In genomic region chr16:11200523-11201063, GRCh38 we compare ENCODE assay signal across 27 cellular contexts. TPM values are rescaled to one million over a fixed set of nuclear protein-coding genes. Genes with fewer than 3 reads are reported as not detected.
A peak's percentile ranks its signal among the peaks of the same experiment; 100 is the strongest.
DNase-seq lines count a peak whose midpoint lies in the region; ATAC-seq, FAIRE-seq and TF ChIP-seq lines count a peak whose summit lies in the region.
"Had no signal": no experiment of that assay in that cellular context is flagged by ENCODE, and none has a peak within 500 bp of the region (broad histone marks: within the 10 kb centered on the region; RNA-seq: fewer than 3 reads in every experiment).

No MANE protein-coding gene starts in this region.

- CTCF ChIA-PET in GM12878 (lab: Yijun Ruan, JAX): interaction anchor here (0.7 to 1.8 kb wide), 5 partner anchors 17 to 229 kb away, joined by 3 to 5 read pairs (median 4); partner anchors contain the start of gene SOCS1

- no peak for TF ChIP-seq RAD21 in GM12878 (IDR thresholded peaks at IDR 0.05; ENCODE audit: insufficient read depth, low read depth, low read length)

- H3K36me3 Mint-ChIP-seq in GM23338 (ENCODE audit: low read depth) (no peaks in the 10 kb centered on the region), neural progenitor cell (no peaks in the 10 kb centered on the region)

- H4K20me1 ChIP-seq in BLaER1 treated with 17β-estradiol and CSF1 and Interleukin-3, amounts not matched to agents 10 nM and 100 nM: no peaks in the 10 kb centered on the region
- H4K20me1 ChIP-seq in GM23338 (replicated peaks; ENCODE audit: insufficient read depth) (no peaks in the 10 kb centered on the region), GM12878 (ENCODE audit: control insufficient read depth, insufficient read depth) (no peaks in the 10 kb centered on the region), neural progenitor cell (ENCODE audit: low read depth) (no peaks in the 10 kb centered on the region)

- no peaks in the 10 kb centered on the region for H3K9me3 ChIP-seq in BLaER1 treated with 17β-estradiol and CSF1 and Interleukin-3, amounts not matched to agents 10 nM and 100 nM (replicated peaks in 1 of 11)
- H3K9me3 ChIP-seq in GM12878 (replicated peaks; ENCODE audit: control insufficient read depth, insufficient read depth, low read length) (no peaks in the 10 kb centered on the region), neural progenitor cell (ENCODE audit: low read depth) (no peaks in the 10 kb centered on the region)
- H3K9me3 ChIP-seq: ascending aorta, thyroid gland had no signal

- intact Hi-C loops in GM12878 (cut with micrococcal nuclease; ENCODE audit: unreplicated experiment): loop anchor here (5.0 kb wide), 1 partner anchor 97 kb away; no protein-coding TSS in a partner anchor

- no peak for TF ChIP-seq EP300 in GM12878 (IDR thresholded peaks at IDR 0.05; ENCODE audit: borderline replicate concordance in 1 of 2, control insufficient read depth in 1 of 2, low read depth in 2 of 2, low read length in 2 of 2)

- H3K9me2 ChIP-seq in GM23338 (ENCODE audit: insufficient read depth): no peaks in the 10 kb centered on the region

- no peak; the same call in 1 of the 3 replicates for ATAC-seq in GM23338
- ATAC-seq in GM12878: 0 out of 3 replicates have a peak, but pooled peaks have one; percentile 1
- ATAC-seq: activated CD8-positive, alpha-beta memory T cell treated with anti-CD3 and anti-CD28 coated beads, Interleukin-2, amount 10 ng/mL, durations not matched to agents 7 days and 5 days; activated T-cell treated with anti-CD3 and anti-CD28 coated beads, Interleukin-2, amount 50 U/mL, for 72 hours; left cardiac atrium had no signal

- no peaks in the 10 kb centered on the region for H3K36me3 ChIP-seq in BLaER1 treated with 17β-estradiol and CSF1 and Interleukin-3, amounts not matched to agents 10 nM and 100 nM
- H3K36me3 ChIP-seq in GM23338 (ENCODE audit: insufficient read depth) (no peaks in the 10 kb centered on the region), GM12878 (ENCODE audit: control insufficient read depth in 2 of 2, insufficient read depth in 2 of 2, low read length in 1 of 2) (no peaks in the 10 kb centered on the region), neural progenitor cell (no peaks in the 10 kb centered on the region)
- H3K36me3 ChIP-seq: ascending aorta, thyroid gland, WERI-Rb-1 had no signal

- FAIRE-seq in GM12878 (lab: Jason Lieb, UNC): no peak

- H3K4me1 ChIP-seq in BLaER1 treated with 17β-estradiol and CSF1 and Interleukin-3, amounts not matched to agents 10 nM and 100 nM: peaks cover 67 to 84% (median 79%) of the 10 kb centered on the region in 10 experiments
- H3K4me1 ChIP-seq in GM23338 (ENCODE audit: insufficient read depth) (peaks cover 26% of the 10 kb centered on the region), GM12878 (ENCODE audit: control insufficient read depth, insufficient read depth, low read length) (peaks cover 57% of the 10 kb centered on the region), neural progenitor cell (peaks cover 26% of the 10 kb centered on the region)
- H3K4me1 ChIP-seq: ascending aorta had no signal

- H3K27me3 ChIP-seq in BLaER1 treated with 17β-estradiol and CSF1 and Interleukin-3, amounts not matched to agents 10 nM and 100 nM: no peaks in the 10 kb centered on the region; a peak in 1 of 22 replicates
- H3K27me3 ChIP-seq in GM23338 (ENCODE audit: insufficient read depth): no peaks in the 10 kb centered on the region
- no peaks in the 10 kb centered on the region for H3K27me3 ChIP-seq in GM12878 (replicated peaks in 1 of 2; ENCODE audit: control insufficient read depth in 2 of 2, insufficient read depth in 2 of 2, low read length in 1 of 2)
- no peaks in the 10 kb centered on the region for H3K27me3 ChIP-seq in neural progenitor cell
- H3K27me3 ChIP-seq: ascending aorta, dorsolateral prefrontal cortex, thyroid gland had no signal

- H3K79me2 ChIP-seq in GM23338 (replicated peaks; ENCODE audit: insufficient read depth) (no peaks in the 10 kb centered on the region), GM12878 (ENCODE audit: control insufficient read depth, insufficient read depth, low read length) (no peaks in the 10 kb centered on the region), neural progenitor cell (ENCODE audit: low read depth) (no peaks in the 10 kb centered on the region)

- peak overlapping the region; percentile 24; the same call in 1 of the 2 replicates for H3K27ac Mint-ChIP-seq in GM23338
- peak overlapping the region; percentile 11 for H3K27ac Mint-ChIP-seq in neural progenitor cell
- H3K27ac Mint-ChIP-seq: activated CD4-positive, alpha-beta T cell treated with anti-CD3 and anti-CD28 coated beads, Interleukin-2, amount 10 ng/mL, durations not matched to agents 24 days and 14 days; activated CD8-positive, alpha-beta memory T cell treated with anti-CD3 and anti-CD28 coated beads, Interleukin-2, amount 10 ng/mL, durations not matched to agents 7 days and 5 days; activated T-cell treated with anti-CD3 and anti-CD28 coated beads, Interleukin-2, amount 50 U/mL, for 72 hours; CD4-positive, alpha-beta T cell had no signal

- no TSS peak for BruUV-seq in GM12878 (replicated peaks; lab: Mats Ljungman, UMichigan)

- no peak overlapping the region for H3K27ac ChIP-seq in BLaER1 treated with 17β-estradiol and CSF1 and Interleukin-3, amounts not matched to agents 10 nM and 100 nM
- no peak overlapping the region for H3K27ac ChIP-seq in GM23338 (ENCODE audit: low read depth)
- H3K27ac ChIP-seq in GM12878 (ENCODE audit: control insufficient read depth, insufficient read depth): peak overlapping the region; percentile 45
- no peak overlapping the region for H3K27ac ChIP-seq in neural progenitor cell
- H3K27ac ChIP-seq: ascending aorta, dorsolateral prefrontal cortex, thyroid gland, WERI-Rb-1 had no signal

- H3K27me3 Mint-ChIP-seq in GM23338 (ENCODE audit: insufficient read depth, low read depth, poor library complexity) (peaks cover 15% of the 10 kb centered on the region), neural progenitor cell (ENCODE audit: insufficient read depth, low read depth) (peaks cover 12% of the 10 kb centered on the region)
- H3K27me3 Mint-ChIP-seq: activated CD4-positive, alpha-beta T cell treated with anti-CD3 and anti-CD28 coated beads, Interleukin-2, amount 10 ng/mL, durations not matched to agents 24 days and 14 days; activated CD8-positive, alpha-beta memory T cell treated with anti-CD3 and anti-CD28 coated beads, Interleukin-2, amount 10 ng/mL, durations not matched to agents 7 days and 5 days; CD4-positive, alpha-beta T cell had no signal

- H3K9ac ChIP-seq in BLaER1 treated with 17β-estradiol and CSF1 and Interleukin-3, amounts not matched to agents 10 nM and 100 nM: no peak overlapping the region
- no peak overlapping the region for H3K9ac ChIP-seq in GM12878 (ENCODE audit: control insufficient read depth, insufficient read depth, low read length)
- no peak overlapping the region for H3K9ac ChIP-seq in neural progenitor cell

- RAD21 ChIA-PET in GM12878 (lab: Charles Lee; ENCODE audit: unreplicated experiment): interaction anchor here (0.7 to 9.3 kb wide), 13 partner anchors 10 to 236 kb away, joined by 3 to 86 read pairs (median 6); partner anchors contain the start of gene SOCS1

- H2AFZ ChIP-seq in GM23338 (peak overlapping the region; percentile 59; the same call in 1 of the 2 replicates), GM12878 (ENCODE audit: control insufficient read depth, low read depth, low read length) (no peak overlapping the region; the same call in 1 of the 2 replicates), neural progenitor cell (replicated peaks) (no peak overlapping the region)

- 57% methylated on average over 12 of the region's 12 CpGs for WGBS in GM12878 (ENCODE audit: insufficient coverage, insufficient replicate concordance, low lambda C conversion rate, missing lambda C conversion rate)

- POLR2A ChIA-PET in GM12878 (lab: Charles Lee): interaction anchor here (1.0 to 4.5 kb wide), 6 partner anchors 8 to 87 kb away, joined by 3 to 48 read pairs (median 8); partner anchors contain the start of gene SOCS1

- H3K4me2 ChIP-seq in BLaER1 treated with 17β-estradiol and CSF1 and Interleukin-3, amounts not matched to agents 10 nM and 100 nM: peak overlapping the region; percentile 31 to 98 (median 82); a peak in 21 of 22 replicates
- H3K4me2 ChIP-seq in GM23338 (no peak overlapping the region), GM12878 (ENCODE audit: control insufficient read depth, insufficient read depth) (no peak overlapping the region), neural progenitor cell (no peak overlapping the region)

- 0 out of 3 replicates have a peak, but pooled peaks cover 2% of the 10 kb centered on the region for H3K9me3 Mint-ChIP-seq in GM23338
- H3K9me3 Mint-ChIP-seq in neural progenitor cell: no peaks in the 10 kb centered on the region
- H3K9me3 Mint-ChIP-seq: activated CD4-positive, alpha-beta T cell treated with anti-CD3 and anti-CD28 coated beads, Interleukin-2, amount 10 ng/mL, durations not matched to agents 24 days and 14 days; activated T-cell treated with anti-CD3 and anti-CD28 coated beads, Interleukin-2, amount 50 U/mL, for 72 hours; CD4-positive, alpha-beta T cell; central memory CD8-positive, alpha-beta T cell had no signal

- H3F3A ChIP-seq in GM23338 (replicated peaks; ENCODE audit: low read depth): no peaks in the 10 kb centered on the region
- H3F3A ChIP-seq in neural progenitor cell (ENCODE audit: low read depth): no peaks in the 10 kb centered on the region

- H3K4me3 ChIP-seq in BLaER1 treated with 17β-estradiol and CSF1 and Interleukin-3, amounts not matched to agents 10 nM and 100 nM: no peak overlapping the region
- H3K4me3 ChIP-seq in GM23338: no peak overlapping the region
- H3K4me3 ChIP-seq in GM12878: no peak overlapping the region
- H3K4me3 ChIP-seq in neural progenitor cell: no peak overlapping the region
- H3K4me3 ChIP-seq: ascending aorta, dorsolateral prefrontal cortex, thyroid gland had no signal

- no peak for TF ChIP-seq POLR2A in GM12878 (IDR thresholded peaks at IDR 0.05; ENCODE audit: low read depth, low read length)

- H3K4me1 Mint-ChIP-seq in GM23338: peaks cover 32% of the 10 kb centered on the region
- H3K4me1 Mint-ChIP-seq in neural progenitor cell: peaks cover 24% of the 10 kb centered on the region

- H3K4me3 Mint-ChIP-seq in GM23338: no peak overlapping the region; the same call in 2 of the 3 replicates
- H3K4me3 Mint-ChIP-seq in neural progenitor cell: no peak overlapping the region
- H3K4me3 Mint-ChIP-seq: activated CD4-positive, alpha-beta T cell treated with anti-CD3 and anti-CD28 coated beads, Interleukin-2, amount 10 ng/mL, durations not matched to agents 24 days and 14 days; activated CD8-positive, alpha-beta memory T cell treated with anti-CD3 and anti-CD28 coated beads, Interleukin-2, amount 10 ng/mL, durations not matched to agents 7 days and 5 days; activated T-cell treated with anti-CD3 and anti-CD28 coated beads, Interleukin-2, amount 50 U/mL, for 72 hours; CD4-positive, alpha-beta T cell; central memory CD8-positive, alpha-beta T cell had no signal

- SMC1A ChIA-PET in GM12878 (lab: Charles Lee; ENCODE audit: uncharacterized antibody, unreplicated experiment): interaction anchor here (0.6 to 4.3 kb wide), 11 partner anchors 10 to 235 kb away, joined by 3 to 35 read pairs (median 6); no protein-coding TSS in a partner anchor

- in situ Hi-C loops in GM12878 (cut with MboI): no loop called here

- DNase-seq in GM23338 (ENCODE audit: low spot score) (no peak), GM12878 (ENCODE audit: low read depth, low spot score) (no peak), neural progenitor cell (ENCODE audit: low spot score) (peak; percentile 19), NCI-H82 treated with DMSO at 0.1 percent for 48 hours (lab: John Stamatoyannopoulos, UW; ENCODE audit: unreplicated experiment) (no peak), NCI-H2081 treated with DMSO at 0.1 percent for 48 hours (lab: John Stamatoyannopoulos, UW) (no peak), NCI-H1092 (lab: John Stamatoyannopoulos, UW) (no peak)
- DNase-seq: activated CD4-positive, alpha-beta T cell treated with anti-CD3 and anti-CD28 coated beads, Interleukin-2, amount 10 ng/mL, durations not matched to agents 24 days and 14 days; activated CD8-positive, alpha-beta memory T cell treated with anti-CD3 and anti-CD28 coated beads, Interleukin-2, amount 10 ng/mL, durations not matched to agents 7 days and 5 days; activated naive CD4-positive, alpha-beta T cell treated with anti-CD3 and anti-CD28 coated beads, Interleukin-2, amount 50 U/mL, for 16 hours; activated T-cell treated with anti-CD3 and anti-CD28 coated beads, Interleukin-2, amount 50 U/mL, for 72 hours; CD4-positive, alpha-beta T cell; dorsolateral prefrontal cortex; EL; head of caudate nucleus; left cardiac atrium; NCI-H1417; NCI-H2107; NCI-H510A; NK-92 treated with Interleukin-12 subunit alpha and Interleukin-12 subunit beta, amount 100 ng/mL, for 24 hours; occipital lobe; stimulated activated CD4-positive, alpha-beta T cell treated with anti-CD3 and anti-CD28 coated beads, Interleukin-2, amount 100 ng/mL, for 48 hours; stimulated activated naive CD4-positive, alpha-beta T cell; thyroid gland; WERI-Rb-1 had no signal

- TF ChIP-seq CTCF in GM23338 (conservative IDR thresholded peaks at IDR 0.05; ENCODE audit: low read depth in 2 of 2) (no peak), GM12878 (IDR thresholded peaks at IDR 0.05 in 2 of 3, conservative IDR thresholded peaks at IDR 0.05 in 1 of 3; ENCODE audit: control insufficient read depth in 2 of 3, extremely low read depth in 1 of 3, insufficient read depth in 1 of 3, low read depth in 3 of 3, low read length in 3 of 3) (no peak), neural progenitor cell (IDR thresholded peaks at IDR 0.05) (no peak)

RNA-seq across cellular contexts. Expression of gene SOCS1, which starts 55.4 kb away (rescaled TPM):
- total RNA-seq in GM23338 (2014; rRNA removed; shearing (Covaris generic)): 79.2 and 84.7 TPM in 2 replicates
- 104 and 108 TPM in 2 replicates for polyA plus RNA-seq in GM23338 (2016; fragmentation: Nextera tagmentation; extraction: Ambion mirVana)
- 86.2 and 98.0 TPM in 2 replicates for total RNA-seq in GM12878 (2013; cell fraction: nucleolus; rRNA removed)
- total RNA-seq in GM12878 (2014; rRNA removed): 9.8 and 10.1 TPM in 2 replicates
- total RNA-seq in GM12878 (2014; rRNA removed; fragmentation: Illumina TruSeq; extraction: Trizol): 2.7 and 3.8 TPM in 2 replicates
- 35.4 and 37.2 TPM in 2 replicates for total RNA-seq in GM12878 (2021)
- polyA plus RNA-seq in GM12878 (2011; ENCODE audit: low read depth): 2.3 TPM
- polyA plus RNA-seq in GM12878 (2011; rRNA removed): 4.8 and 12.3 TPM in 2 replicates
- 25.7 and 34.2 TPM in 2 replicates for polyA plus RNA-seq in GM12878 (2011; cell fraction: cytosol; rRNA removed)
- 63.5 and 75.0 TPM in 2 replicates for polyA plus RNA-seq in GM12878 (2011; cell fraction: nucleus; rRNA removed)
- polyA plus RNA-seq in GM12878 (2012): 8.7 and 19.7 TPM in 2 replicates
- polyA plus RNA-seq in GM12878 (2014; fragmentation: Illumina TruSeq; extraction: Trizol): 0.41 and 2.4 TPM in 2 replicates
- 1 to 10 TPM in 1 of 2 experiments, under 1 TPM in 1; 0.42 to 1.2 TPM for polyA plus RNA-seq in GM12878 (2014; fragmentation: Nextera tagmentation; extraction: Ambion mirVana)
- polyA plus RNA-seq in GM12878 (2014; rRNA removed): 39.8 and 43.4 TPM in 2 replicates
- 10 to 100 TPM; 16.4 to 25.8 TPM for polyA plus RNA-seq in GM12878 (2016; fragmentation: Nextera tagmentation; extraction: Ambion mirVana)
- polyA minus RNA-seq in GM12878 (2011; rRNA and poly(A)+ RNA removed): 9.8 and 26.4 TPM in 2 replicates
- 27.6 and 37.3 TPM in 2 replicates for polyA minus RNA-seq in GM12878 (2011; cell fraction: cytosol; rRNA and poly(A)+ RNA removed)
- polyA minus RNA-seq in GM12878 (2011; cell fraction: nucleus; rRNA and poly(A)+ RNA removed): 109 and 187 TPM in 2 replicates
- total RNA-seq in neural progenitor cell (ENCODE audit: low replicate concordance): 1.6 and 7.3 TPM in 2 replicates
- total RNA-seq: occipital lobe had no signal

Comparison
In these comparisons a context has a peak if more than half of its experiments do, and no peak if none do; other contexts are left out.
1. H3K4me2 ChIP-seq: peak in BLaER1 treated with 17β-estradiol and CSF1 and Interleukin-3, amounts not matched to agents 10 nM and 100 nM (11 of 11); none in GM23338 (single experiment), GM12878 (single experiment) and neural progenitor cell (single experiment).